Comparison of ENCODE assay signal across 17 cellular contexts in the genomic region with DNA sequence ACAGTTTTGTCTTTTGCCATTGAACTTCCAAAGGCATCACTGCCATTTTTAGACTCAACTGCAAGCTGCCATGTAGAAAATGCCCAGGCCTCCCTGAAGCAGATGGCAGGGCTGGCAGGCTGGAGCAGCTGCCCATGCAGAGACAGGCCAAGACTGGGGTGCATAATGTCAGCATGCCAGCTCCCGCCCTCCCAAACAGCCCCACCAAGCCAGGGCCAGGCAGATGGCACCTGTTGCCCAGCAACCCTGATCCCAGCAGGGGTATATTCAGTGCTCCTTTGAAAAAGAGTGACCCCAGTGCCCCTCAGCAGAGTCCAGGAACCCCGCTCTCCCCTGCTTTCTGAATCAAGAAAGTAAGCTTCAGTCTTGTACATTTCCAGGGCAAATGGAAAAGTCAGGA. TPM values are rescaled to one million over a fixed set of nuclear protein-coding genes. Genes with fewer than 3 reads are reported as not detected.
DNase-seq lines count a peak whose midpoint lies in the region; ATAC-seq and TF ChIP-seq lines count a peak whose summit lies in the region.
"Had no signal": no experiment of that assay in that cellular context is flagged by ENCODE, and none has a peak within 500 bp of the region (broad histone marks: within the 10 kb centered on the region; RNA-seq: fewer than 3 reads in every experiment).

No MANE protein-coding gene starts in this region.

- H3K9me3 ChIP-seq in lower lobe of right lung (no peaks in the 10 kb centered on the region), stomach (peaks cover 0 to 10% (median 3%) of the 10 kb centered on the region in 4 donors), breast epithelium (peaks cover 0 to 10% of the 10 kb centered on the region in 2 donors)
- H3K9me3 ChIP-seq: neutrophil had no signal

- no peaks in the 10 kb centered on the region for H3K36me3 ChIP-seq in lower lobe of right lung
- H3K36me3 ChIP-seq in stomach: no peaks in the 10 kb centered on the region
- H3K36me3 ChIP-seq in breast epithelium: no peaks in the 10 kb centered on the region
- H3K36me3 ChIP-seq: neutrophil had no signal

- H3K27ac Mint-ChIP-seq in activated T-helper 2 cell treated with anti-CD3 and anti-CD28 coated beads, Interferon-gamma antibody, Interleukin-2, Interleukin-4, amounts not matched to agents 10 μg/mL and 5 μg/mL and 100 μg/mL, durations not matched to agents 14 hours and 24 hours and 36 hours: no peak overlapping the region
- H3K27ac Mint-ChIP-seq: activated naive CD4-positive, alpha-beta T cell treated with anti-CD3 and anti-CD28 coated beads, Interleukin-2, amount 10 ng/mL, durations not matched to agents 7 days and 5 days; stimulated activated naive B cell treated with anti-CD40 and anti-IgM and Interleukin-4, amounts not matched to agents 10 μg/mL and 1 μg/mL and 100 μg/mL, for 72 hours had no signal

- H3K27me3 Mint-ChIP-seq in activated T-helper 2 cell treated with anti-CD3 and anti-CD28 coated beads, Interferon-gamma antibody, Interleukin-2, Interleukin-4, amounts not matched to agents 10 μg/mL and 5 μg/mL and 100 μg/mL, durations not matched to agents 14 hours and 24 hours and 36 hours (ENCODE audit: low read depth): no peaks in the 10 kb centered on the region

- H3K4me1 ChIP-seq in lower lobe of right lung (peaks cover 45% of the 10 kb centered on the region), stomach (peaks cover 5 to 61% (median 29%) of the 10 kb centered on the region in 4 donors), breast epithelium (no peaks in the 10 kb centered on the region)

- H3K4me3 ChIP-seq in coronary artery: no peak overlapping the region
- no peak overlapping the region for H3K4me3 ChIP-seq in lower lobe of right lung
- H3K4me3 ChIP-seq in stomach: no peak overlapping the region
- no peak overlapping the region for H3K4me3 ChIP-seq in breast epithelium

- TF ChIP-seq POLR2A in stomach (IDR thresholded peaks at IDR 0.05) (no peak), breast epithelium (IDR thresholded peaks at IDR 0.05) (no peak)

- peak; percentile 27 for DNase-seq in NCI-H345 (lab: John Stamatoyannopoulos, UW)
- no peak for DNase-seq in coronary artery (ENCODE audit: low spot score)
- DNase-seq in lower lobe of right lung: no peak
- no peak for DNase-seq in stomach
- DNase-seq in breast epithelium (ENCODE audit: low spot score in 2 of 2): no peak
- no peak for DNase-seq in activated T-helper 2 cell treated with anti-CD3 and anti-CD28 coated beads, Interferon-gamma antibody, Interleukin-2, Interleukin-4, amounts not matched to agents 10 μg/mL and 5 μg/mL and 100 μg/mL, durations not matched to agents 14 hours and 24 hours and 36 hours (ENCODE audit: low spot score)
- DNase-seq: activated CD4-positive, alpha-beta T cell treated with anti-CD3 and anti-CD28 coated beads for 4 hours; activated naive CD4-positive, alpha-beta T cell treated with anti-CD3 and anti-CD28 coated beads, Interleukin-2, amount 10 ng/mL, durations not matched to agents 7 days and 5 days; COR-L47; HCEC 1CT; IMR-90; mesenchymal stem cell; stimulated activated naive B cell treated with anti-CD40 and anti-IgM and Interleukin-4, amounts not matched to agents 10 μg/mL and 1 μg/mL and 100 μg/mL, for 72 hours; T1000 had no signal

- peaks cover 3% of the 10 kb centered on the region for H3K36me3 Mint-ChIP-seq in activated T-helper 2 cell treated with anti-CD3 and anti-CD28 coated beads, Interferon-gamma antibody, Interleukin-2, Interleukin-4, amounts not matched to agents 10 μg/mL and 5 μg/mL and 100 μg/mL, durations not matched to agents 14 hours and 24 hours and 36 hours (ENCODE audit: low read depth)
- H3K36me3 Mint-ChIP-seq: activated naive CD4-positive, alpha-beta T cell treated with anti-CD3 and anti-CD28 coated beads, Interleukin-2, amount 10 ng/mL, durations not matched to agents 7 days and 5 days had no signal

- H3K27ac ChIP-seq in coronary artery (peak overlapping the region; percentile 77), lower lobe of right lung (peak overlapping the region; percentile 9), stomach (peak overlapping the region in 4 of 5 donors; percentile 26 to 67 (median 42)), breast epithelium (peak overlapping the region in 1 of 2 donors; percentile 23)
- H3K27ac ChIP-seq: neutrophil had no signal

- H3K9me3 Mint-ChIP-seq in activated T-helper 2 cell treated with anti-CD3 and anti-CD28 coated beads, Interferon-gamma antibody, Interleukin-2, Interleukin-4, amounts not matched to agents 10 μg/mL and 5 μg/mL and 100 μg/mL, durations not matched to agents 14 hours and 24 hours and 36 hours: peaks cover 14% of the 10 kb centered on the region

- no peak for ATAC-seq in lower lobe of right lung
- no peak for ATAC-seq in GM19351 (IDR thresholded peaks at IDR 0.05; ENCODE audit: unreplicated experiment)
- ATAC-seq in GM21447 (IDR thresholded peaks at IDR 0.05; ENCODE audit: unreplicated experiment): no peak
- ATAC-seq: stimulated activated naive B cell treated with anti-CD40 and anti-IgM and Interleukin-4, amounts not matched to agents 10 μg/mL and 1 μg/mL and 100 μg/mL, for 72 hours had no signal

- TF ChIP-seq EP300 in stomach (IDR thresholded peaks at IDR 0.05): no peak

- H3K4me3 Mint-ChIP-seq in activated T-helper 2 cell treated with anti-CD3 and anti-CD28 coated beads, Interferon-gamma antibody, Interleukin-2, Interleukin-4, amounts not matched to agents 10 μg/mL and 5 μg/mL and 100 μg/mL, durations not matched to agents 14 hours and 24 hours and 36 hours (ENCODE audit: low read depth): no peak overlapping the region
- H3K4me3 Mint-ChIP-seq: activated naive CD4-positive, alpha-beta T cell treated with anti-CD3 and anti-CD28 coated beads, Interleukin-2, amount 10 ng/mL, durations not matched to agents 7 days and 5 days; stimulated activated naive B cell treated with anti-CD40 and anti-IgM and Interleukin-4, amounts not matched to agents 10 μg/mL and 1 μg/mL and 100 μg/mL, for 72 hours had no signal

- no peak for TF ChIP-seq CTCF in coronary artery (IDR thresholded peaks at IDR 0.05)
- no peak for TF ChIP-seq CTCF in lower lobe of right lung (IDR thresholded peaks at IDR 0.05)
- TF ChIP-seq CTCF in stomach (IDR thresholded peaks at IDR 0.05): no peak
- no peak for TF ChIP-seq CTCF in breast epithelium (IDR thresholded peaks at IDR 0.05)

- no peaks in the 10 kb centered on the region for H3K27me3 ChIP-seq in lower lobe of right lung (ENCODE audit: low read depth)
- H3K27me3 ChIP-seq in stomach: no peaks in the 10 kb centered on the region
- H3K27me3 ChIP-seq in breast epithelium: no peaks in the 10 kb centered on the region
- H3K27me3 ChIP-seq: neutrophil had no signal

- H3K4me1 Mint-ChIP-seq in activated T-helper 2 cell treated with anti-CD3 and anti-CD28 coated beads, Interferon-gamma antibody, Interleukin-2, Interleukin-4, amounts not matched to agents 10 μg/mL and 5 μg/mL and 100 μg/mL, durations not matched to agents 14 hours and 24 hours and 36 hours (ENCODE audit: low read depth): peaks cover 31% of the 10 kb centered on the region

- 77 to 100% (median 88%) methylated on average over 1 to 2 of the region's 2 CpGs for WGBS in stomach, 5 donors

- intact Hi-C loops in lower lobe of right lung (cut with DNase I) (no loop called here), stomach (cut with DNase I; ENCODE audit: low total_unique reads) (no loop called here), breast epithelium (cut with DNase I; ENCODE audit: low total_unique reads) (no loop called here)
- intact Hi-C loops in activated T-helper 2 cell treated with anti-CD3 and anti-CD28 coated beads, Interferon-gamma antibody, Interleukin-2, Interleukin-4, amounts not matched to agents 10 μg/mL and 5 μg/mL and 100 μg/mL, durations not matched to agents 14 hours and 24 hours and 36 hours (cut with micrococcal nuclease): no loop called here

RNA-seq across cellular contexts. Expression of gene VSTM4, which starts 32.6 kb away (rescaled TPM):
- total RNA-seq in lower lobe of right lung (18.7 TPM), stomach (10 to 100 TPM in 2 of 5 donors, 1 to 10 TPM in 2, under 1 TPM in 1; 0.58 to 23.1 (median 3.8) TPM), breast epithelium (10 to 100 TPM in 1 of 3 donors, 1 to 10 TPM in 2; 8.5 to 17.3 (median 9.5) TPM)
- polyA plus RNA-seq in stomach: 1 to 10 TPM; 2.1 to 3.1 (median 2.1) TPM
- 0.53 and 0.57 TPM in 2 replicates for total RNA-seq in activated T-helper 2 cell treated with anti-CD3 and anti-CD28 coated beads, Interferon-gamma antibody, Interleukin-2, Interleukin-4, amounts not matched to agents 10 μg/mL and 5 μg/mL and 100 μg/mL, durations not matched to agents 14 hours and 24 hours and 36 hours

RNA-seq across cellular contexts. Expression of gene FAM170B, which starts 51.1 kb away (rescaled TPM):
- not detected for total RNA-seq in lower lobe of right lung
- total RNA-seq in stomach: not detected
- polyA plus RNA-seq in stomach: not detected
- total RNA-seq in breast epithelium: not detected
- not detected in 2 replicates for total RNA-seq in activated T-helper 2 cell treated with anti-CD3 and anti-CD28 coated beads, Interferon-gamma antibody, Interleukin-2, Interleukin-4, amounts not matched to agents 10 μg/mL and 5 μg/mL and 100 μg/mL, durations not matched to agents 14 hours and 24 hours and 36 hours
- total RNA-seq: IMR-90 had no signal
- polyA plus RNA-seq: IMR-90 had no signal
